ENCODE assay signal across 29 cellular contexts in the genomic region with DNA sequence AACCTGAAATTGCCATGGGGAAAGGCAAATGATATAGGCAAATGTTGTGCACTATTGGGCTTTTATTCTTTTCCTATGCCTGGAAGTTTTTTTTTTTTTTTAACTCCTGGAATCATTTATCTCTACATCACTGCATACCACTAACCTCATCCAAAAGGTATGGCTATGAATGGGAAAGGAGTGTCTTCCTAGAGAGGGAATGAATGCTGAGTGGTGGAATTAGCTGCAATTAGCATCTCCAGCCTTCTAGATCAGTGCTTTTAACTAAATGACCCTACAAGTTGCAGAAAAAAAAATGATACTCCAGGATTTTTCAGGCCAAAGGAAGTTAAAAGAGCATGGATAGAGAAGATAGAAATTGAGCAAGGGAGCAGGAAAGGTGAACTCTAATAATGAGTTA.
"Had no signal": no experiment of that assay in that cellular context is flagged by ENCODE, and none has a peak within 500 bp of the region (broad histone marks: within the 10 kb centered on the region; RNA-seq: fewer than 3 reads in every experiment).

No MANE protein-coding gene starts in this region.

- FAIRE-seq: colon, frontal cortex had no signal

- H3K9me3 ChIP-seq: adrenal gland, body of pancreas had no signal

- H3K4me3 ChIP-seq: adrenal gland, body of pancreas had no signal

- H3K36me3 ChIP-seq: adrenal gland, WERI-Rb-1 had no signal

- H3K27ac ChIP-seq: adrenal gland, body of pancreas, WERI-Rb-1 had no signal

- H3K4me1 ChIP-seq: adrenal gland, body of pancreas had no signal

- DNase-seq: activated CD4-positive, alpha-beta memory T cell treated with anti-CD3 and anti-CD28 coated beads for 36 hours; activated CD4-positive, alpha-beta T cell treated with anti-CD3 and anti-CD28 coated beads for 36 hours; activated CD4-positive, alpha-beta T cell treated with anti-CD3 and anti-CD28 coated beads, Interleukin-2, amount 10 ng/mL, durations not matched to agents 24 days and 14 days; activated CD4-positive, CD25-positive, alpha-beta regulatory T cell; activated CD4-positive, CD25-positive, alpha-beta regulatory T cell treated with anti-CD3 and anti-CD28 coated beads, Interleukin-2, amount 50 U/mL, for 72 hours; activated CD8-positive, alpha-beta memory T cell treated with anti-CD3 and anti-CD28 coated beads, Interleukin-2, amount 10 ng/mL, durations not matched to agents 7 days and 5 days; activated CD8-positive, alpha-beta memory T cell treated with anti-CD3 and anti-CD28 coated beads, Interleukin-2, amount 50 U/mL, for 4 hours; activated CD8-positive, alpha-beta T cell treated with anti-CD3 and anti-CD28 coated beads, Interleukin-2, amount 10 ng/mL, durations not matched to agents 7 days and 5 days; activated effector memory CD4-positive, alpha-beta T cell treated with anti-CD3 and anti-CD28 coated beads, Interleukin-2, amount 50 U/mL, for 16 hours; activated naive CD4-positive, alpha-beta T cell treated with anti-CD3 and anti-CD28 coated beads for 36 hours; activated naive CD8-positive, alpha-beta T cell treated with anti-CD3 and anti-CD28 coated beads for 36 hours; activated naive CD8-positive, alpha-beta T cell treated with anti-CD3 and anti-CD28 coated beads, Interleukin-2, amount 50 U/mL, for 24 hours; activated T-cell treated with anti-CD3 and anti-CD28 coated beads, Interleukin-2, amount 50 U/mL, for 1 hour; activated T-cell treated with anti-CD3 and anti-CD28 coated beads, Interleukin-2, amount 50 U/mL, for 48 hours; adrenal gland; amygdala; aorta; body of pancreas; caudate nucleus; cortex of kidney; dermis blood vessel endothelial cell; effector CD4-positive, alpha-beta T cell; endodermal cell; head of caudate nucleus; T-cell; T-helper 9 cell; WERI-Rb-1 had no signal

- H3K27me3 ChIP-seq: adrenal gland, body of pancreas had no signal
